10 cellular contexts compared by ENCODE assay signal in the genomic region with DNA sequence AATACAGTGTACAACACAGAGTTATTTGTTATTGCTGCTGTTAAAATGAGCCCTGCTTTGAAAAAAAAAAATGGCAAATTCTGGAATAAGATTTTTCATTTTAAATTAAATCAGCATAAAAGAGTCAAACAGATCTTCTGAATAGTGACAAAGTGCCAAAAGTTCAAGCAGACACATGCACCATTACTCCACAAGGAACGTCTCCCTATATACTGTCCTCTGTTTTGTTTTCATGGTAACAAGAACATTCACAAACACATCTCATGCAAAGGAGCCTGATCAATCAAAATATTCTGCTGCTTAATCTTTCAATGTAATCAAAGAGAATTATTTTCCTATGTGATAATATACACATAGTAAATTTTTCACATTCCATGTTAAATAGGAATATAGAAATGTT. TPM values are rescaled to one million over a fixed set of nuclear protein-coding genes. Genes with fewer than 3 reads are reported as not detected.
DNase-seq lines count a peak whose midpoint lies in the region; ATAC-seq, FAIRE-seq and TF ChIP-seq lines count a peak whose summit lies in the region.
"Had no signal": no experiment of that assay in that cellular context is flagged by ENCODE, and none has a peak within 500 bp of the region (broad histone marks: within the 10 kb centered on the region; RNA-seq: fewer than 3 reads in every experiment).

No MANE protein-coding gene starts in this region.

- H3K36me3 Mint-ChIP-seq in activated CD4-positive, alpha-beta T cell treated with anti-CD3 and anti-CD28 coated beads for 36 hours (ENCODE audit: low read depth), result peaks cover 21% of the 10 kb centered on the region
- H3K36me3 Mint-ChIP-seq in astrocyte (ENCODE audit: low read depth, unreplicated experiment), result no peaks in the 10 kb centered on the region
- peaks cover 6 to 8% of the 10 kb centered on the region in 2 donors for H3K36me3 Mint-ChIP-seq in stimulated activated naive B cell treated with anti-CD40 and anti-IgM and Interleukin-4, amounts not matched to agents 10 μg/mL and 1 μg/mL and 100 μg/mL, for 72 hours

- H3K27me3 ChIP-seq in astrocyte (ENCODE audit: insufficient read depth, low read length), result no peaks in the 10 kb centered on the region
- peaks cover 5% of the 10 kb centered on the region for H3K27me3 ChIP-seq in neural cell (ENCODE audit: insufficient read depth, low read depth, low read length)
- H3K27me3 ChIP-seq: ovary had no signal

- peaks cover 5% of the 10 kb centered on the region for H3F3A ChIP-seq in neural cell (ENCODE audit: insufficient read depth, low read length, poor library complexity, severe bottlenecking)

- no peaks in the 10 kb centered on the region for H3K36me3 ChIP-seq in astrocyte (ENCODE audit: insufficient read depth, low read length)
- no peaks in the 10 kb centered on the region for H3K36me3 ChIP-seq in neural cell (ENCODE audit: insufficient read depth, low read length)
- H3K36me3 ChIP-seq: ovary had no signal

- H3K4me1 ChIP-seq in astrocyte (ENCODE audit: insufficient read depth, low read length), result peaks cover 28% of the 10 kb centered on the region

- peak overlapping the region; percentile 96 for H3K4me3 Mint-ChIP-seq in activated CD4-positive, alpha-beta T cell treated with anti-CD3 and anti-CD28 coated beads for 36 hours
- peak overlapping the region; percentile 27 for H3K4me3 Mint-ChIP-seq in astrocyte (ENCODE audit: unreplicated experiment)
- no peak overlapping the region for H3K4me3 Mint-ChIP-seq in stimulated activated naive B cell treated with anti-CD40 and anti-IgM and Interleukin-4, amounts not matched to agents 10 μg/mL and 1 μg/mL and 100 μg/mL, for 72 hours

- peaks cover 12% of the 10 kb centered on the region for H4K20me1 ChIP-seq in astrocyte (ENCODE audit: insufficient read depth, low read length)
- no peaks in the 10 kb centered on the region for H4K20me1 ChIP-seq in neural cell (ENCODE audit: insufficient read depth)

- CTCF ChIA-PET in activated CD4-positive, alpha-beta T cell treated with anti-CD3 and anti-CD28 coated beads for 36 hours (lab: Charles Lee), result interaction anchor here (0.6 to 7.6 kb wide), 10 partner anchors 9 to 599 kb away, joined by 3 to 57 read pairs (median 4); no protein-coding TSS in a partner anchor

- H3K27me3 Mint-ChIP-seq in activated CD4-positive, alpha-beta T cell treated with anti-CD3 and anti-CD28 coated beads for 36 hours, result no peaks in the 10 kb centered on the region
- H3K27me3 Mint-ChIP-seq in astrocyte (ENCODE audit: low read depth, unreplicated experiment), result no peaks in the 10 kb centered on the region
- H3K27me3 Mint-ChIP-seq in stimulated activated naive B cell treated with anti-CD40 and anti-IgM and Interleukin-4, amounts not matched to agents 10 μg/mL and 1 μg/mL and 100 μg/mL, for 72 hours, result no peaks in the 10 kb centered on the region

- H3K79me2 ChIP-seq in astrocyte (ENCODE audit: insufficient read depth, low read length), result peaks cover 83% of the 10 kb centered on the region
- peaks cover 54% of the 10 kb centered on the region for H3K79me2 ChIP-seq in neural cell (replicated peaks; ENCODE audit: insufficient read depth, low read length)

- POLR2A ChIA-PET in activated CD4-positive, alpha-beta T cell treated with anti-CD3 and anti-CD28 coated beads for 36 hours (lab: Charles Lee), result interaction anchor here (1.3 to 1.6 kb wide), 2 partner anchors 123 to 139 kb away, joined by 3 to 4 read pairs; no protein-coding TSS in a partner anchor

- H2AFZ ChIP-seq in astrocyte (ENCODE audit: low read depth, low read length) (no peak overlapping the region), neural cell (ENCODE audit: low read depth, low read length) (no peak overlapping the region)

- no peak for TF ChIP-seq CTCF in astrocyte (IDR thresholded peaks at IDR 0.05; ENCODE audit: insufficient read depth, low read depth, low read length)
- TF ChIP-seq CTCF in neural cell (IDR thresholded peaks at IDR 0.05; ENCODE audit: poor library complexity, severe bottlenecking), result no peak

- H3K4me1 Mint-ChIP-seq in activated CD4-positive, alpha-beta T cell treated with anti-CD3 and anti-CD28 coated beads for 36 hours, result peaks cover 60% of the 10 kb centered on the region
- peaks cover 18% of the 10 kb centered on the region for H3K4me1 Mint-ChIP-seq in astrocyte (ENCODE audit: low read depth, unreplicated experiment)
- H3K4me1 Mint-ChIP-seq in stimulated activated naive B cell treated with anti-CD40 and anti-IgM and Interleukin-4, amounts not matched to agents 10 μg/mL and 1 μg/mL and 100 μg/mL, for 72 hours, result peaks cover 22 to 50% of the 10 kb centered on the region in 2 donors

- TF ChIP-seq EP300 in neural cell (conservative IDR thresholded peaks at IDR 0.05; ENCODE audit: poor library complexity, severe bottlenecking), result no peak

- no peak for TF ChIP-seq RAD21 in neural cell (conservative IDR thresholded peaks at IDR 0.05)

- H3K9ac ChIP-seq in astrocyte (ENCODE audit: low read length) (no peak overlapping the region), neural cell (ENCODE audit: low read length) (no peak overlapping the region)

- H3K4me3 ChIP-seq in astrocyte (ENCODE audit: insufficient read depth, low read depth, low read length) (no peak overlapping the region), neural cell (ENCODE audit: low read length) (peak overlapping the region; percentile 89)
- H3K4me3 ChIP-seq: ovary had no signal

- ATAC-seq in activated CD4-positive, alpha-beta T cell treated with anti-CD3 and anti-CD28 coated beads for 36 hours, result no peak
- no peak for ATAC-seq in stimulated activated naive B cell treated with anti-CD40 and anti-IgM and Interleukin-4, amounts not matched to agents 10 μg/mL and 1 μg/mL and 100 μg/mL, for 72 hours (replicated peaks)
- ATAC-seq in HG02610 (IDR thresholded peaks at IDR 0.05; ENCODE audit: unreplicated experiment), result no peak

- no peak overlapping the region for H3K27ac ChIP-seq in astrocyte (ENCODE audit: low read depth, low read length)
- peak overlapping the region; percentile 19 for H3K27ac ChIP-seq in neural cell (ENCODE audit: low read length)
- no peak overlapping the region for H3K27ac ChIP-seq in caudate nucleus (ENCODE audit: low read depth, low read length)

- intact Hi-C loops in activated CD4-positive, alpha-beta T cell treated with anti-CD3 and anti-CD28 coated beads for 36 hours (cut with DNase I, micrococcal nuclease), result loop anchor here (2.0 to 10.0 kb wide), 3 partner anchors 121 to 1213 kb away; partner anchors contain the start of gene STX11 (in 1 of the 2)

- H3K4me2 ChIP-seq in astrocyte (ENCODE audit: low read length) (no peak overlapping the region), neural cell (ENCODE audit: low read length) (no peak overlapping the region)

- H3K9me2 ChIP-seq in neural cell (ENCODE audit: insufficient read depth, low read length), result no peaks in the 10 kb centered on the region

- H3K27ac Mint-ChIP-seq in activated CD4-positive, alpha-beta T cell treated with anti-CD3 and anti-CD28 coated beads for 36 hours, result peak overlapping the region; percentile 100
- H3K27ac Mint-ChIP-seq in astrocyte (ENCODE audit: unreplicated experiment), result no peak overlapping the region
- H3K27ac Mint-ChIP-seq in stimulated activated naive B cell treated with anti-CD40 and anti-IgM and Interleukin-4, amounts not matched to agents 10 μg/mL and 1 μg/mL and 100 μg/mL, for 72 hours, result no peak overlapping the region

- FAIRE-seq in astrocyte (lab: Jason Lieb, UNC), result no peak

- H3K9me3 ChIP-seq in astrocyte (ENCODE audit: insufficient read depth, low read depth, low read length), result no peaks in the 10 kb centered on the region
- H3K9me3 ChIP-seq in neural cell (ENCODE audit: low read length), result no peaks in the 10 kb centered on the region
- H3K9me3 ChIP-seq: ovary had no signal

- no peak for DNase-seq in activated CD4-positive, alpha-beta T cell treated with anti-CD3 and anti-CD28 coated beads for 36 hours
- DNase-seq in activated CD4-positive, alpha-beta T cell treated with anti-CD3 and anti-CD28 coated beads, Interleukin-2, amount 50 U/mL, for 48 hours, result no peak
- DNase-seq in NAMALWA (ENCODE audit: low spot score) (peak; percentile 38), astrocyte (ENCODE audit: low read depth) (no peak), caudate nucleus (lab: John Stamatoyannopoulos, UW) (no peak)
- DNase-seq in stimulated activated naive B cell treated with anti-CD40 and anti-IgM and Interleukin-4, amounts not matched to agents 10 μg/mL and 1 μg/mL and 100 μg/mL, for 72 hours, result no peak
- DNase-seq: DMS 273 treated with DMSO at 0.1 percent for 48 hours, ovary had no signal

- H3K9me3 Mint-ChIP-seq in activated CD4-positive, alpha-beta T cell treated with anti-CD3 and anti-CD28 coated beads for 36 hours (ENCODE audit: low read depth), result no peaks in the 10 kb centered on the region
- no peaks in the 10 kb centered on the region for H3K9me3 Mint-ChIP-seq in astrocyte (ENCODE audit: unreplicated experiment)
- H3K9me3 Mint-ChIP-seq in stimulated activated naive B cell treated with anti-CD40 and anti-IgM and Interleukin-4, amounts not matched to agents 10 μg/mL and 1 μg/mL and 100 μg/mL, for 72 hours, result no peaks in the 10 kb centered on the region

TF ChIP-seq in neural cell, 6 proteins besides CTCF, POLR2A, EP300 and RAD21 (continues in another document):
- TF ChIP-seq POLR2AphosphoS5 (IDR thresholded peaks at IDR 0.05) (no peak), SMC3 (conservative IDR thresholded peaks at IDR 0.05; ENCODE audit: poor library complexity) (no peak), TAF1 (IDR thresholded peaks at IDR 0.05; ENCODE audit: low read depth) (no peak), MXI1 (conservative IDR thresholded peaks at IDR 0.05; ENCODE audit: poor library complexity, severe bottlenecking) (no peak), EZH2 (IDR thresholded peaks at IDR 0.05; ENCODE audit: borderline replicate concordance, insufficient read depth, low read length, poor library complexity, severe bottlenecking) (no peak)

RNA-seq across cellular contexts. Expression of gene HIVEP2, which starts 2.7 kb away (rescaled TPM):
- 10 to 100 TPM; 30.7 to 33.6 TPM for total RNA-seq in activated CD4-positive, alpha-beta T cell treated with anti-CD3 and anti-CD28 coated beads for 36 hours
- 17.0 and 21.2 TPM in 2 replicates for total RNA-seq in astrocyte
- polyA plus RNA-seq in neural cell, result 6.0 and 6.9 TPM in 2 replicates
- 43.3 and 51.5 TPM in 2 replicates for polyA minus RNA-seq in neural cell

Comparison
In these comparisons a context has a peak if more than half of its experiments do, and no peak if none do; other contexts are left out.
1. H3K4me3 Mint-ChIP-seq: peak in activated CD4-positive, alpha-beta T cell treated with anti-CD3 and anti-CD28 coated beads for 36 hours (single experiment) and astrocyte (single experiment); none in stimulated activated naive B cell treated with anti-CD40 and anti-IgM and Interleukin-4, amounts not matched to agents 10 μg/mL and 1 μg/mL and 100 μg/mL, for 72 hours (0 of 2).